1 cellular context compared by ENCODE assay signal in the genomic region with DNA sequence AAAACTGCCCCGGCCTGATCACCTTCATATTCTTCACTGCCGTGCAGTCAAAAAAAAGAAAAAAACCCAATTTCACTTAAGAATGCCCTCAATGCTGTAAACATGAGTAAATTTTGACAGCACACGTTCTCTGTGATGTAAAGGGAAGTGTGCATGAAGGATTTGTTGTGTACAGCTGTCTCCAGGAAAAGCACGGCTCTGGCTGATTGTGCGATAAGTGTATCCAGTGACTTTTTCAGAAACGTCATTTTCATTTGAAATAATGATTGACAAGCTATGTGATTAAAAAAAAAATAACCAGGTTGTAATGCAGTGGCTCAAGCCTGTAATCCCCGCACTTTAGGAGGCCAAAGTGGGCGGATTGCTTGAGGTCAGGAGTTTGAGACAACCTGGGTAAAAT.
TF ChIP-seq lines count a peak whose summit lies in the region.

No MANE protein-coding gene starts in this region.

TF ChIP-seq in K562, 482 proteins besides CTCF, POLR2A, EP300 and RAD21 (continued from another document and continues in another):
- no peak for TF ChIP-seq ETV6 (IDR thresholded peaks at IDR 0.05; ENCODE audit: borderline replicate concordance in 1 of 2, low read depth in 2 of 2, low read length in 1 of 2)
- TF ChIP-seq ETV6 (CRISPR knock-in tag; IDR thresholded peaks at IDR 0.05; ENCODE audit: borderline replicate concordance), result no peak
- TF ChIP-seq ADNP (tag; IDR thresholded peaks at IDR 0.05), result no peak
- TF ChIP-seq ZNF717 (CRISPR knock-in tag; IDR thresholded peaks at IDR 0.05), result no peak
- TF ChIP-seq, protein P1, sequence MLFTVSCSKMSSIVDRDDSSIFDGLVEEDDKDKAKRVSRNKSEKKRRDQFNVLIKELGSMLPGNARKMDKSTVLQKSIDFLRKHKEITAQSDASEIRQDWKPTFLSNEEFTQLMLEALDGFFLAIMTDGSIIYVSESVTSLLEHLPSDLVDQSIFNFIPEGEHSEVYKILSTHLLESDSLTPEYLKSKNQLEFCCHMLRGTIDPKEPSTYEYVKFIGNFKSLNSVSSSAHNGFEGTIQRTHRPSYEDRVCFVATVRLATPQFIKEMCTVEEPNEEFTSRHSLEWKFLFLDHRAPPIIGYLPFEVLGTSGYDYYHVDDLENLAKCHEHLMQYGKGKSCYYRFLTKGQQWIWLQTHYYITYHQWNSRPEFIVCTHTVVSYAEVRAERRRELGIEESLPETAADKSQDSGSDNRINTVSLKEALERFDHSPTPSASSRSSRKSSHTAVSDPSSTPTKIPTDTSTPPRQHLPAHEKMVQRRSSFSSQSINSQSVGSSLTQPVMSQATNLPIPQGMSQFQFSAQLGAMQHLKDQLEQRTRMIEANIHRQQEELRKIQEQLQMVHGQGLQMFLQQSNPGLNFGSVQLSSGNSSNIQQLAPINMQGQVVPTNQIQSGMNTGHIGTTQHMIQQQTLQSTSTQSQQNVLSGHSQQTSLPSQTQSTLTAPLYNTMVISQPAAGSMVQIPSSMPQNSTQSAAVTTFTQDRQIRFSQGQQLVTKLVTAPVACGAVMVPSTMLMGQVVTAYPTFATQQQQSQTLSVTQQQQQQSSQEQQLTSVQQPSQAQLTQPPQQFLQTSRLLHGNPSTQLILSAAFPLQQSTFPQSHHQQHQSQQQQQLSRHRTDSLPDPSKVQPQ (CRISPR knock-in tag; IDR thresholded peaks at IDR 0.05; ENCODE audit: borderline replicate concordance), result no peak
- no peak for TF ChIP-seq POLR2AphosphoS2 (IDR thresholded peaks at IDR 0.05; ENCODE audit: low read length)
- TF ChIP-seq SAP30 (IDR thresholded peaks at IDR 0.05; ENCODE audit: borderline replicate concordance, insufficient read depth, low read depth, low read length, poor library complexity, severe bottlenecking), result no peak
- no peak for TF ChIP-seq ETV5 (CRISPR knock-in tag; IDR thresholded peaks at IDR 0.05; ENCODE audit: low read depth)
- TF ChIP-seq, protein P2, sequence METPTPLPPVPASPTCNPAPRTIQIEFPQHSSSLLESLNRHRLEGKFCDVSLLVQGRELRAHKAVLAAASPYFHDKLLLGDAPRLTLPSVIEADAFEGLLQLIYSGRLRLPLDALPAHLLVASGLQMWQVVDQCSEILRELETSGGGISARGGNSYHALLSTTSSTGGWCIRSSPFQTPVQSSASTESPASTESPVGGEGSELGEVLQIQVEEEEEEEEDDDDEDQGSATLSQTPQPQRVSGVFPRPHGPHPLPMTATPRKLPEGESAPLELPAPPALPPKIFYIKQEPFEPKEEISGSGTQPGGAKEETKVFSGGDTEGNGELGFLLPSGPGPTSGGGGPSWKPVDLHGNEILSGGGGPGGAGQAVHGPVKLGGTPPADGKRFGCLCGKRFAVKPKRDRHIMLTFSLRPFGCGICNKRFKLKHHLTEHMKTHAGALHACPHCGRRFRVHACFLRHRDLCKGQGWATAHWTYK (CRISPR knock-in tag; IDR thresholded peaks at IDR 0.05), result no peak
- TF ChIP-seq, protein P3, sequence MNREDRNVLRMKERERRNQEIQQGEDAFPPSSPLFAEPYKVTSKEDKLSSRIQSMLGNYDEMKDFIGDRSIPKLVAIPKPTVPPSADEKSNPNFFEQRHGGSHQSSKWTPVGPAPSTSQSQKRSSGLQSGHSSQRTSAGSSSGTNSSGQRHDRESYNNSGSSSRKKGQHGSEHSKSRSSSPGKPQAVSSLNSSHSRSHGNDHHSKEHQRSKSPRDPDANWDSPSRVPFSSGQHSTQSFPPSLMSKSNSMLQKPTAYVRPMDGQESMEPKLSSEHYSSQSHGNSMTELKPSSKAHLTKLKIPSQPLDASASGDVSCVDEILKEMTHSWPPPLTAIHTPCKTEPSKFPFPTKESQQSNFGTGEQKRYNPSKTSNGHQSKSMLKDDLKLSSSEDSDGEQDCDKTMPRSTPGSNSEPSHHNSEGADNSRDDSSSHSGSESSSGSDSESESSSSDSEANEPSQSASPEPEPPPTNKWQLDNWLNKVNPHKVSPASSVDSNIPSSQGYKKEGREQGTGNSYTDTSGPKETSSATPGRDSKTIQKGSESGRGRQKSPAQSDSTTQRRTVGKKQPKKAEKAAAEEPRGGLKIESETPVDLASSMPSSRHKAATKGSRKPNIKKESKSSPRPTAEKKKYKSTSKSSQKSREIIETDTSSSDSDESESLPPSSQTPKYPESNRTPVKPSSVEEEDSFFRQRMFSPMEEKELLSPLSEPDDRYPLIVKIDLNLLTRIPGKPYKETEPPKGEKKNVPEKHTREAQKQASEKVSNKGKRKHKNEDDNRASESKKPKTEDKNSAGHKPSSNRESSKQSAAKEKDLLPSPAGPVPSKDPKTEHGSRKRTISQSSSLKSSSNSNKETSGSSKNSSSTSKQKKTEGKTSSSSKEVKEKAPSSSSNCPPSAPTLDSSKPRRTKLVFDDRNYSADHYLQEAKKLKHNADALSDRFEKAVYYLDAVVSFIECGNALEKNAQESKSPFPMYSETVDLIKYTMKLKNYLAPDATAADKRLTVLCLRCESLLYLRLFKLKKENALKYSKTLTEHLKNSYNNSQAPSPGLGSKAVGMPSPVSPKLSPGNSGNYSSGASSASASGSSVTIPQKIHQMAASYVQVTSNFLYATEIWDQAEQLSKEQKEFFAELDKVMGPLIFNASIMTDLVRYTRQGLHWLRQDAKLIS (CRISPR knock-in tag; IDR thresholded peaks at IDR 0.05), result no peak
- TF ChIP-seq ZNF384 (IDR thresholded peaks at IDR 0.05; ENCODE audit: low read depth, low read length), result peak; percentile 38; the same call in 1 of the 2 replicates
- TF ChIP-seq SREBF2 (CRISPR knock-in tag; IDR thresholded peaks at IDR 0.05), result no peak
- TF ChIP-seq KLF13 (tag; IDR thresholded peaks at IDR 0.05; ENCODE audit: borderline replicate concordance, low read depth), result no peak
- TF ChIP-seq ZNF354B (CRISPR knock-in tag; IDR thresholded peaks at IDR 0.05), result no peak
- TF ChIP-seq L3MBTL2 (IDR thresholded peaks at IDR 0.05), result 0 out of 2 replicates have a peak, but pooled peaks have one; percentile 19
- TF ChIP-seq, protein P4, sequence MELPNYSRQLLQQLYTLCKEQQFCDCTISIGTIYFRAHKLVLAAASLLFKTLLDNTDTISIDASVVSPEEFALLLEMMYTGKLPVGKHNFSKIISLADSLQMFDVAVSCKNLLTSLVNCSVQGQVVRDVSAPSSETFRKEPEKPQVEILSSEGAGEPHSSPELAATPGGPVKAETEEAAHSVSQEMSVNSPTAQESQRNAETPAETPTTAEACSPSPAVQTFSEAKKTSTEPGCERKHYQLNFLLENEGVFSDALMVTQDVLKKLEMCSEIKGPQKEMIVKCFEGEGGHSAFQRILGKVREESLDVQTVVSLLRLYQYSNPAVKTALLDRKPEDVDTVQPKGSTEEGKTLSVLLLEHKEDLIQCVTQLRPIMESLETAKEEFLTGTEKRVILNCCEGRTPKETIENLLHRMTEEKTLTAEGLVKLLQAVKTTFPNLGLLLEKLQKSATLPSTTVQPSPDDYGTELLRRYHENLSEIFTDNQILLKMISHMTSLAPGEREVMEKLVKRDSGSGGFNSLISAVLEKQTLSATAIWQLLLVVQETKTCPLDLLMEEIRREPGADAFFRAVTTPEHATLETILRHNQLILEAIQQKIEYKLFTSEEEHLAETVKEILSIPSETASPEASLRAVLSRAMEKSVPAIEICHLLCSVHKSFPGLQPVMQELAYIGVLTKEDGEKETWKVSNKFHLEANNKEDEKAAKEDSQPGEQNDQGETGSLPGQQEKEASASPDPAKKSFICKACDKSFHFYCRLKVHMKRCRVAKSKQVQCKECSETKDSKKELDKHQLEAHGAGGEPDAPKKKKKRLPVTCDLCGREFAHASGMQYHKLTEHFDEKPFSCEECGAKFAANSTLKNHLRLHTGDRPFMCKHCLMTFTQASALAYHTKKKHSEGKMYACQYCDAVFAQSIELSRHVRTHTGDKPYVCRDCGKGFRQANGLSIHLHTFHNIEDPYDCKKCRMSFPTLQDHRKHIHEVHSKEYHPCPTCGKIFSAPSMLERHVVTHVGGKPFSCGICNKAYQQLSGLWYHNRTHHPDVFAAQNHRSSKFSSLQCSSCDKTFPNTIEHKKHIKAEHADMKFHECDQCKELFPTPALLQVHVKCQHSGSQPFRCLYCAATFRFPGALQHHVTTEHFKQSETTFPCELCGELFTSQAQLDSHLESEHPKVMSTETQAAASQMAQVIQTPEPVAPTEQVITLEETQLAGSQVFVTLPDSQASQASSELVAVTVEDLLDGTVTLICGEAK (IDR thresholded peaks at IDR 0.05), result 0 out of 2 replicates have a peak, but pooled peaks have one; percentile 24
- TF ChIP-seq, protein P4 (CRISPR knock-in tag; IDR thresholded peaks at IDR 0.05), result no peak
- no peak for TF ChIP-seq RHOXF2B (CRISPR knock-in tag; conservative IDR thresholded peaks at IDR 0.05)
- TF ChIP-seq, protein P5, sequence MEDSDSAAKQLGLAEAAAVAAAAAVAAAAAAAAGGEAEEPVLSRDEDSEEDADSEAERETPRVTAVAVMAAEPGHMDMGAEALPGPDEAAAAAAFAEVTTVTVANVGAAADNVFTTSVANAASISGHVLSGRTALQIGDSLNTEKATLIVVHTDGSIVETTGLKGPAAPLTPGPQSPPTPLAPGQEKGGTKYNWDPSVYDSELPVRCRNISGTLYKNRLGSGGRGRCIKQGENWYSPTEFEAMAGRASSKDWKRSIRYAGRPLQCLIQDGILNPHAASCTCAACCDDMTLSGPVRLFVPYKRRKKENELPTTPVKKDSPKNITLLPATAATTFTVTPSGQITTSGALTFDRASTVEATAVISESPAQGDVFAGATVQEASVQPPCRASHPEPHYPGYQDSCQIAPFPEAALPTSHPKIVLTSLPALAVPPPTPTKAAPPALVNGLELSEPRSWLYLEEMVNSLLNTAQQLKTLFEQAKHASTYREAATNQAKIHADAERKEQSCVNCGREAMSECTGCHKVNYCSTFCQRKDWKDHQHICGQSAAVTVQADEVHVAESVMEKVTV (CRISPR knock-in tag; IDR thresholded peaks at IDR 0.05), result no peak
- TF ChIP-seq CXXC5 (CRISPR knock-in tag; IDR thresholded peaks at IDR 0.05), result no peak
- no peak for TF ChIP-seq LARP7 (IDR thresholded peaks at IDR 0.05)
- peak; percentile 72 for TF ChIP-seq MEIS2 (IDR thresholded peaks at IDR 0.05; ENCODE audit: partially characterized antibody)
- TF ChIP-seq, protein P6, sequence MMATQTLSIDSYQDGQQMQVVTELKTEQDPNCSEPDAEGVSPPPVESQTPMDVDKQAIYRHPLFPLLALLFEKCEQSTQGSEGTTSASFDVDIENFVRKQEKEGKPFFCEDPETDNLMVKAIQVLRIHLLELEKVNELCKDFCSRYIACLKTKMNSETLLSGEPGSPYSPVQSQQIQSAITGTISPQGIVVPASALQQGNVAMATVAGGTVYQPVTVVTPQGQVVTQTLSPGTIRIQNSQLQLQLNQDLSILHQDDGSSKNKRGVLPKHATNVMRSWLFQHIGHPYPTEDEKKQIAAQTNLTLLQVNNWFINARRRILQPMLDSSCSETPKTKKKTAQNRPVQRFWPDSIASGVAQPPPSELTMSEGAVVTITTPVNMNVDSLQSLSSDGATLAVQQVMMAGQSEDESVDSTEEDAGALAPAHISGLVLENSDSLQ (IDR thresholded peaks at IDR 0.05), result peak; percentile 86
- no peak for TF ChIP-seq ZNF778 (CRISPR knock-in tag; IDR thresholded peaks at IDR 0.05)
- TF ChIP-seq ZNF175 (CRISPR knock-in tag; IDR thresholded peaks at IDR 0.05; ENCODE audit: low read depth), result no peak
- TF ChIP-seq TEAD2 (tag; IDR thresholded peaks at IDR 0.05), result no peak
- TF ChIP-seq ZBTB17 (CRISPR knock-in tag; IDR thresholded peaks at IDR 0.05), result no peak
- no peak for TF ChIP-seq HDAC1 (IDR thresholded peaks at IDR 0.05)
- TF ChIP-seq XRCC3 (IDR thresholded peaks at IDR 0.05), result no peak
- TF ChIP-seq ZBTB8A (IDR thresholded peaks at IDR 0.05; ENCODE audit: partially characterized antibody), result no peak
- TF ChIP-seq SAFB (IDR thresholded peaks at IDR 0.05; ENCODE audit: borderline replicate concordance, low read depth, low read length), result no peak
- TF ChIP-seq ZNF785 (CRISPR knock-in tag; IDR thresholded peaks at IDR 0.05), result no peak
- no peak for TF ChIP-seq NR2C2 (CRISPR knock-in tag; IDR thresholded peaks at IDR 0.05)
- no peak for TF ChIP-seq NR2C2 (tag; IDR thresholded peaks at IDR 0.05)
- TF ChIP-seq ZNF311 (CRISPR knock-in tag; IDR thresholded peaks at IDR 0.05), result no peak
- TF ChIP-seq ZNF436 (CRISPR knock-in tag; IDR thresholded peaks at IDR 0.05), result no peak
- no peak for TF ChIP-seq RBM34 (IDR thresholded peaks at IDR 0.05; ENCODE audit: borderline replicate concordance, insufficient read depth, low read length)
- no peak for TF ChIP-seq HNRNPL (IDR thresholded peaks at IDR 0.05; ENCODE audit: low read depth, low read length)
- TF ChIP-seq HMG20A (CRISPR knock-in tag; conservative IDR thresholded peaks at IDR 0.05), result no peak
- no peak for TF ChIP-seq ZZZ3 (IDR thresholded peaks at IDR 0.05)
- TF ChIP-seq, protein P7, sequence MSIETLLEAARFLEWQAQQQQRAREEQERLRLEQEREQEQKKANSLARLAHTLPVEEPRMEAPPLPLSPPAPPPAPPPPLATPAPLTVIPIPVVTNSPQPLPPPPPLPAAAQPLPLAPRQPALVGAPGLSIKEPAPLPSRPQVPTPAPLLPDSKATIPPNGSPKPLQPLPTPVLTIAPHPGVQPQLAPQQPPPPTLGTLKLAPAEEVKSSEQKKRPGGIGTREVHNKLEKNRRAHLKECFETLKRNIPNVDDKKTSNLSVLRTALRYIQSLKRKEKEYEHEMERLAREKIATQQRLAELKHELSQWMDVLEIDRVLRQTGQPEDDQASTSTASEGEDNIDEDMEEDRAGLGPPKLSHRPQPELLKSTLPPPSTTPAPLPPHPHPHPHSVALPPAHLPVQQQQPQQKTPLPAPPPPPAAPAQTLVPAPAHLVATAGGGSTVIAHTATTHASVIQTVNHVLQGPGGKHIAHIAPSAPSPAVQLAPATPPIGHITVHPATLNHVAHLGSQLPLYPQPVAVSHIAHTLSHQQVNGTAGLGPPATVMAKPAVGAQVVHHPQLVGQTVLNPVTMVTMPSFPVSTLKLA (conservative IDR thresholded peaks at IDR 0.05), result no peak
